21 cellular contexts compared by ENCODE assay signal in the genomic region with DNA sequence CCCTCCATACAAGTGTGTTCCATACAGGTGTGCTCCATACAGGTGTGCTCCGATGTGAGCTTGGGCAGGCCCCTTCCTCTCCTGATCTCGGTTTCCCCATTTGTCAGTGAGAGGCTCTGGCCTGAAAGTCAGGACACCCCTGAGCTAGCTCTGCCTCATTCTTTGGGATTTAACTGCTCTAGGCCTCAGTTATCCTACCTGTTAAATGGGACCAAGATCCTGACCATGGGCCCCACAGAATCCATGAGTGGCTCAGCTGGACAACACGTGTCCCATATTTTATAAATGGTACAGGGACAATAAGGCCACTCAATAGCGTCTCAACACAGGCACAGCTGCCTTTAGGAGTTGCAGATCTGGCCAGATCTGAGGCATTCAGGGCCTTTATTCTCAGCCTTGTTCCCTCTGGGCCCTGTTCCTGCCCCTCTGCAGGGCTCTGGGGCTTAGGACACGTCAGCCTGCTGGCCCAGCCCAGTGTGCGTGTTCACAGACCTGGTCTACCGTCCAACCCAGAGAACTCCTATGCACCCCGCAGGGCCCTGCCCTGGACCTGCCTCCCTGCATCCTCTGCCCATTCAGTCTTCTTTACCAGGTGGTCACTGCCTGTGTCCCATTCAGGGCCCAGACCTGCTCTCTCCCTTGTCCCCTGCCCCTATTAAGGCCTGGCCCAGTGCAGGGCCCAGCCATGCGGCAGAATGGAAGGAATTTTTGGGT. TPM values are rescaled to one million over a fixed set of nuclear protein-coding genes. Genes with fewer than 3 reads are reported as not detected.
DNase-seq lines count a peak whose midpoint lies in the region; ATAC-seq, FAIRE-seq and TF ChIP-seq lines count a peak whose summit lies in the region.
"Had no signal": no experiment of that assay in that cellular context is flagged by ENCODE, and none has a peak within 500 bp of the region (broad histone marks: within the 10 kb centered on the region; RNA-seq: fewer than 3 reads in every experiment).

No MANE protein-coding gene starts in this region.

- H2BK5ac ChIP-seq in neuronal stem cell (ENCODE audit: low read length): no peak overlapping the region

- H3K4me2 ChIP-seq in SK-N-SH (no peak overlapping the region), K562 (ENCODE audit: insufficient read depth, low read length) (no peak overlapping the region), neuronal stem cell (ENCODE audit: insufficient read depth, low read length, poor library complexity, severe bottlenecking) (no peak overlapping the region)
- H3K4me2 ChIP-seq: A549 had no signal

- H3K23ac ChIP-seq in neuronal stem cell (ENCODE audit: low read depth, low read length, poor library complexity): no peak overlapping the region

- no peak for DNase-seq in SK-N-SH
- no peak for DNase-seq in K562 (ENCODE audit: extremely low read depth in 1 of 4, low spot score in 3 of 4)
- DNase-seq in neuronal stem cell (ENCODE audit: low spot score): no peak
- no peak for DNase-seq in caudate nucleus (lab: John Stamatoyannopoulos, UW)
- no peak for DNase-seq in gastrocnemius medialis
- DNase-seq in H4 (ENCODE audit: low spot score): no peak
- DNase-seq: AML-193; Caco-2; CD4-positive, alpha-beta T cell; GM23248 had no signal

- no peaks in the 10 kb centered on the region for H3K9me1 ChIP-seq in K562 (ENCODE audit: control insufficient read depth, insufficient read depth, low read length)

- no TSS peak for BruUV-seq in K562 (replicated peaks; lab: Mats Ljungman, UMichigan)

- H3K79me1 ChIP-seq in neuronal stem cell (ENCODE audit: low read depth, low read length): no peaks in the 10 kb centered on the region

- no peak overlapping the region for H3K4ac ChIP-seq in neuronal stem cell (ENCODE audit: low read length)

- TF ChIP-seq RAD21 in SK-N-SH (IDR thresholded peaks at IDR 0.05; ENCODE audit: low read length): no peak
- no peak for TF ChIP-seq RAD21 in K562 (CRISPR knock-in tag; conservative IDR thresholded peaks at IDR 0.05 in 1 of 2, IDR thresholded peaks at IDR 0.05 in 1 of 2)

- H4K91ac ChIP-seq in neuronal stem cell (ENCODE audit: low read depth, low read length, poor library complexity): no peak overlapping the region

- no peaks in the 10 kb centered on the region for H3K9me2 ChIP-seq in SK-N-SH

- TF ChIP-seq POLR2A in K562 (conservative IDR thresholded peaks at IDR 0.05) (no peak), gastrocnemius medialis (IDR thresholded peaks at IDR 0.05) (no peak)

- no peak overlapping the region for H2BK15ac ChIP-seq in neuronal stem cell (ENCODE audit: low read length)

- no peak for FAIRE-seq in K562 (lab: Jason Lieb, UNC)
- FAIRE-seq: A549, D721Med, G401.6, GM12891, GM18507, H54 had no signal

- H3K18ac ChIP-seq in neuronal stem cell (ENCODE audit: low read length): peak overlapping the region; percentile 5

- H2BK120ac ChIP-seq in neuronal stem cell (ENCODE audit: low read depth, low read length): no peak overlapping the region

- no peaks in the 10 kb centered on the region for H3F3A ChIP-seq in SK-N-SH (replicated peaks; ENCODE audit: insufficient read depth)

- no peak overlapping the region for H3K27ac ChIP-seq in SK-N-SH (ENCODE audit: low read depth in 2 of 2, low read length in 1 of 2)
- H3K27ac ChIP-seq in K562 (ENCODE audit: extremely low read depth, low read depth, low read length): no peak overlapping the region
- no peak overlapping the region for H3K27ac ChIP-seq in neuronal stem cell (replicated peaks; ENCODE audit: low read length)
- no peak overlapping the region for H3K27ac ChIP-seq in caudate nucleus (ENCODE audit: low read depth, low read length)
- H3K27ac ChIP-seq in gastrocnemius medialis: no peak overlapping the region
- H3K27ac ChIP-seq: 22Rv1, A549, C4-2B, GM23248 had no signal

- ATAC-seq in SK-N-SH treated with all-trans-retinoic acid at 6 μM for 48 hours: no peak
- ATAC-seq in K562: no peak
- no peak for ATAC-seq in gastrocnemius medialis
- ATAC-seq: HCT116 had no signal

- no peak for TF ChIP-seq CTCF in SK-N-SH (IDR thresholded peaks at IDR 0.05)
- TF ChIP-seq CTCF in K562 (IDR thresholded peaks at IDR 0.05 in 2 of 3, conservative IDR thresholded peaks at IDR 0.05 in 1 of 3; ENCODE audit: insufficient read depth in 2 of 3, low read depth in 1 of 3, low read length in 3 of 3): no peak
- TF ChIP-seq CTCF in gastrocnemius medialis (IDR thresholded peaks at IDR 0.05 in 4 of 5, conservative IDR thresholded peaks at IDR 0.05 in 1 of 5): no peak

- in situ Hi-C loops in K562 (cut with MboI) (loop anchor here (5.0 to 25.0 kb wide), 4 partner anchors 54 to 1833 kb away; no protein-coding TSS in a partner anchor), gastrocnemius medialis (cut with MboI; ENCODE audit: low sequenced_read_pairs in 4 of 4) (no loop called here)

- intact Hi-C loops in K562 (cut with micrococcal nuclease): no loop called here
- intact Hi-C loops in gastrocnemius medialis (cut with DNase I; ENCODE audit: low total_unique reads): no loop called here

- H4K20me1 ChIP-seq in SK-N-SH (ENCODE audit: insufficient read depth) (no peaks in the 10 kb centered on the region), K562 (replicated peaks; ENCODE audit: control insufficient read depth, insufficient read depth, low read length) (no peaks in the 10 kb centered on the region)

- H3K9me3 ChIP-seq in SK-N-SH: no peaks in the 10 kb centered on the region
- H3K9me3 ChIP-seq in K562 (replicated peaks; ENCODE audit: control insufficient read depth, insufficient read depth, low read depth, low read length): no peaks in the 10 kb centered on the region
- no peaks in the 10 kb centered on the region for H3K9me3 ChIP-seq in neuronal stem cell (replicated peaks in 1 of 2; ENCODE audit: control insufficient read depth in 2 of 2, insufficient read depth in 1 of 2, low read depth in 1 of 2, low read length in 2 of 2)
- no peaks in the 10 kb centered on the region for H3K9me3 ChIP-seq in gastrocnemius medialis
- H3K9me3 ChIP-seq: A549, Caco-2 had no signal

- H3K14ac ChIP-seq in neuronal stem cell (ENCODE audit: low read length): no peak overlapping the region

- H3K79me2 ChIP-seq in SK-N-SH (ENCODE audit: insufficient read depth) (no peaks in the 10 kb centered on the region), K562 (ENCODE audit: control insufficient read depth, insufficient read depth, low read length) (no peaks in the 10 kb centered on the region)

- H3K4me1 ChIP-seq in SK-N-SH (ENCODE audit: control insufficient read depth in 1 of 2, insufficient read depth in 2 of 2, low read depth in 1 of 2, low read length in 1 of 2) (no peaks in the 10 kb centered on the region), K562 (replicated peaks in 1 of 2; ENCODE audit: control insufficient read depth in 2 of 2, insufficient read depth in 2 of 2, low read length in 2 of 2) (no peaks in the 10 kb centered on the region; a peak in 1 of 5 replicates), neuronal stem cell (ENCODE audit: control insufficient read depth in 2 of 2, insufficient read depth in 1 of 2, low read depth in 1 of 2, low read length in 2 of 2) (no peaks in the 10 kb centered on the region), gastrocnemius medialis (no peaks in the 10 kb centered on the region)
- H3K4me1 ChIP-seq: A549, Caco-2 had no signal

- H3K9ac ChIP-seq in SK-N-SH (no peak overlapping the region), K562 (ENCODE audit: insufficient read depth in 1 of 2, low read depth in 2 of 2, low read length in 2 of 2) (no peak overlapping the region), neuronal stem cell (ENCODE audit: low read depth, low read length, poor library complexity) (no peak overlapping the region)
- H3K9ac ChIP-seq: GM23248 had no signal

- H3K36me3 ChIP-seq in SK-N-SH (replicated peaks in 1 of 2; ENCODE audit: control insufficient read depth in 1 of 2, insufficient read depth in 2 of 2, low read length in 1 of 2) (no peaks in the 10 kb centered on the region), K562 (ENCODE audit: control insufficient read depth, insufficient read depth, low read length) (no peaks in the 10 kb centered on the region), neuronal stem cell (replicated peaks in 1 of 2; ENCODE audit: control insufficient read depth in 2 of 2, insufficient read depth in 2 of 2, low read length in 2 of 2) (no peaks in the 10 kb centered on the region), gastrocnemius medialis (no peaks in the 10 kb centered on the region)

- H2AFZ ChIP-seq in SK-N-SH (ENCODE audit: low read depth) (no peak overlapping the region), K562 (ENCODE audit: low read depth, low read length) (no peak overlapping the region), neuronal stem cell (ENCODE audit: low read length) (no peak overlapping the region)
- H2AFZ ChIP-seq: GM23248 had no signal

- H3K4me3 ChIP-seq in SK-N-SH (ENCODE audit: low read depth in 2 of 2, low read length in 1 of 2) (no peak overlapping the region), K562 (no peak overlapping the region), neuronal stem cell (ENCODE audit: low read length in 2 of 2) (no peak overlapping the region), gastrocnemius medialis (no peak overlapping the region)
- H3K4me3 ChIP-seq: A549, GM23248 had no signal

- no peak for TF ChIP-seq EP300 in SK-N-SH (IDR thresholded peaks at IDR 0.05; ENCODE audit: borderline replicate concordance in 1 of 2, low read depth in 1 of 2, low read length in 1 of 2)
- no peak for TF ChIP-seq EP300 in K562 (IDR thresholded peaks at IDR 0.05; ENCODE audit: low read length)

- CTCF ChIA-PET in SK-N-SH (lab: Yijun Ruan, JAX): interaction anchor here (1.8 kb wide), 1 partner anchor 251 kb away, joined by 7 read pairs; no protein-coding TSS in a partner anchor
- CTCF ChIA-PET in K562 (lab: Yijun Ruan, JAX; ENCODE audit: low intra/inter-chr PET ratio): no interaction called here

- no peak overlapping the region for H2BK12ac ChIP-seq in neuronal stem cell (ENCODE audit: low read length)

- WGBS in SK-N-SH (ENCODE audit: low lambda C conversion rate): 57% methylated on average over 3 of the region's 9 CpGs
- WGBS in K562 (ENCODE audit: insufficient coverage, low coverage, missing lambda C conversion rate): 29% methylated on average over 8 of the region's 9 CpGs
- whole genome bisulfite sequencing in neuronal stem cell (ENCODE audit: extremely low coverage in 2 of 2, insufficient read length in 2 of 2, insufficient replicate concordance in 1 of 2), 2 donors: no CpG with 5 or more reads among the region's 9 CpGs

- POLR2A ChIA-PET in SK-N-SH (lab: Yijun Ruan, JAX) (no interaction called here), K562 (lab: Yijun Ruan, JAX) (interaction anchor here (0.6 kb wide), 1 partner anchor 251 kb away, joined by 3 read pairs; no protein-coding TSS in a partner anchor)

- H3K27me3 ChIP-seq in SK-N-SH (ENCODE audit: insufficient read depth) (no peaks in the 10 kb centered on the region), K562 (ENCODE audit: control insufficient read depth in 2 of 2, insufficient read depth in 2 of 2, low read length in 2 of 2) (peaks cover 0 to 3% of the 10 kb centered on the region in 2 experiments; a peak in 2 of 5 replicates), neuronal stem cell (ENCODE audit: control insufficient read depth in 3 of 3, insufficient read depth in 3 of 3, low read depth in 1 of 3, low read length in 3 of 3) (peaks cover 0 to 9% (median 0%) of the 10 kb centered on the region in 3 experiments), gastrocnemius medialis (no peaks in the 10 kb centered on the region)

- H2AK5ac ChIP-seq in neuronal stem cell (ENCODE audit: low read depth, low read length): no peak overlapping the region

- H4K8ac ChIP-seq in neuronal stem cell (ENCODE audit: low read depth, low read length): no peak overlapping the region

RNA-seq across cellular contexts. Expression of a gene that starts 18.9 kb away (rescaled TPM):
- polyA plus RNA-seq in SK-N-SH (2012; rRNA removed): not detected in 2 replicates
- not detected in 2 replicates for polyA plus RNA-seq in SK-N-SH (2012; cell fraction: cytosol; rRNA removed)
- polyA plus RNA-seq in SK-N-SH (2012; cell fraction: nucleus; rRNA removed): 0.22 TPM in 1 of 2 replicates, not detected in the other
- not detected in 2 replicates for total RNA-seq in K562 (2011; cell fraction: chromatin; rRNA removed; ENCODE audit: low replicate concordance)
- total RNA-seq in K562 (2011; cell fraction: nucleolus; rRNA removed): not detected in 2 replicates
- not detected in 2 replicates for total RNA-seq in K562 (2011; cell fraction: nucleoplasm; rRNA removed)
- total RNA-seq in K562 (2014; rRNA removed): 0.32 TPM in 1 of 2 replicates, not detected in the other
- not detected in 2 replicates for total RNA-seq in K562 (2014; rRNA removed; fragmentation: Illumina TruSeq; extraction: Trizol)
- total RNA-seq in K562 (2015; rRNA removed; fragmentation: Illumina TruSeq; extraction: Trizol): not detected in 2 replicates
- total RNA-seq in K562 (2021): not detected in 2 replicates
- 0.20 TPM in 1 of 2 replicates, not detected in the other for polyA plus RNA-seq in K562 (2011; rRNA removed)
- 0.66 TPM in 1 of 2 replicates, not detected in the other for polyA plus RNA-seq in K562 (2011; cell fraction: cytosol; rRNA removed)
- polyA plus RNA-seq in K562 (2011; cell fraction: nucleus; rRNA removed): not detected in 2 replicates
- not detected in 2 replicates for polyA plus RNA-seq in K562 (2012)
- not detected in 2 replicates for polyA plus RNA-seq in K562 (2014; fragmentation: Illumina TruSeq; extraction: Trizol)
- polyA plus RNA-seq in K562 (2014; fragmentation: Nextera tagmentation; extraction: Ambion mirVana): under 1 TPM in 1 of 2 experiments, not detected in 1; 0.10 TPM
- 0.23 TPM in 1 of 2 replicates, not detected in the other for polyA plus RNA-seq in K562 (2014; rRNA removed)
- not detected in 2 replicates for polyA minus RNA-seq in K562 (2011; rRNA and poly(A)+ RNA removed)
- polyA minus RNA-seq in K562 (2011; cell fraction: cytosol; rRNA and poly(A)+ RNA removed): not detected in 2 replicates
- polyA minus RNA-seq in K562 (2011; cell fraction: nucleus; rRNA and poly(A)+ RNA removed): not detected in 2 replicates
- not detected for polyA plus RNA-seq in neuronal stem cell (2013, experiment 1 of 2)
- not detected for polyA plus RNA-seq in neuronal stem cell (2013, experiment 2 of 2)
- total RNA-seq in gastrocnemius medialis: not detected
- total RNA-seq in H4 (2014; rRNA removed; shearing (Covaris generic)): not detected in 2 replicates
- total RNA-seq: Caco-2; CD4-positive, alpha-beta T cell; GM23248 had no signal
- polyA plus RNA-seq: A549, BJ, GM23248 had no signal

RNA-seq across cellular contexts. Expression of a gene that starts 33.2 kb away (rescaled TPM):
- polyA plus RNA-seq in SK-N-SH (2012; rRNA removed): 0.21 and 0.41 TPM in 2 replicates
- 0.10 and 0.12 TPM in 2 replicates for polyA plus RNA-seq in SK-N-SH (2012; cell fraction: cytosol; rRNA removed)
- polyA plus RNA-seq in SK-N-SH (2012; cell fraction: nucleus; rRNA removed): 2.4 and 2.6 TPM in 2 replicates
- 0.86 and 0.99 TPM in 2 replicates for total RNA-seq in K562 (2011; cell fraction: chromatin; rRNA removed; ENCODE audit: low replicate concordance)
- 0.39 and 0.50 TPM in 2 replicates for total RNA-seq in K562 (2011; cell fraction: nucleolus; rRNA removed)
- total RNA-seq in K562 (2011; cell fraction: nucleoplasm; rRNA removed): 0.37 and 0.76 TPM in 2 replicates
- total RNA-seq in K562 (2014; rRNA removed): 0.14 and 0.49 TPM in 2 replicates
- 0.36 TPM in 1 of 2 replicates, not detected in the other for total RNA-seq in K562 (2014; rRNA removed; fragmentation: Illumina TruSeq; extraction: Trizol)
- total RNA-seq in K562 (2015; rRNA removed; fragmentation: Illumina TruSeq; extraction: Trizol): 0.41 TPM in 1 of 2 replicates, not detected in the other
- 0.29 TPM in 1 of 2 replicates, not detected in the other for total RNA-seq in K562 (2021)
- 0.10 and 0.39 TPM in 2 replicates for polyA plus RNA-seq in K562 (2011; rRNA removed)
- 0.09 TPM in 1 of 2 replicates, not detected in the other for polyA plus RNA-seq in K562 (2011; cell fraction: cytosol; rRNA removed)
- 0.80 and 1.2 TPM in 2 replicates for polyA plus RNA-seq in K562 (2011; cell fraction: nucleus; rRNA removed)
- 0.30 and 0.36 TPM in 2 replicates for polyA plus RNA-seq in K562 (2012)
- not detected in 2 replicates for polyA plus RNA-seq in K562 (2014; fragmentation: Illumina TruSeq; extraction: Trizol)
- under 1 TPM; 0.07 to 0.08 TPM for polyA plus RNA-seq in K562 (2014; fragmentation: Nextera tagmentation; extraction: Ambion mirVana)
- polyA plus RNA-seq in K562 (2014; rRNA removed): 0.17 TPM in 1 of 2 replicates, not detected in the other
- polyA minus RNA-seq in K562 (2011; rRNA and poly(A)+ RNA removed): 0.33 and 1.4 TPM in 2 replicates
- not detected in 2 replicates for polyA minus RNA-seq in K562 (2011; cell fraction: cytosol; rRNA and poly(A)+ RNA removed)
- polyA minus RNA-seq in K562 (2011; cell fraction: nucleus; rRNA and poly(A)+ RNA removed): 0.33 TPM in 1 of 2 replicates, not detected in the other
- polyA plus RNA-seq in neuronal stem cell (2013, experiment 1 of 2): 0.26 TPM
- 0.26 TPM for polyA plus RNA-seq in neuronal stem cell (2013, experiment 2 of 2)
- not detected for total RNA-seq in gastrocnemius medialis
- total RNA-seq in H4 (2014; rRNA removed; shearing (Covaris generic)): not detected in 2 replicates
- total RNA-seq: GM23248 had no signal
- polyA plus RNA-seq: BJ, GM23248 had no signal
